Comparison of ENCODE assay signal across 12 cellular contexts in genomic region chr3:66153471-66153870, GRCh38.
DNase-seq lines count a peak whose midpoint lies in the region; ATAC-seq and TF ChIP-seq lines count a peak whose summit lies in the region.
"Had no signal": no experiment of that assay in that cellular context is flagged by ENCODE, and none has a peak within 500 bp of the region (broad histone marks: within the 10 kb centered on the region; RNA-seq: fewer than 3 reads in every experiment).

No MANE protein-coding gene starts in this region.

- H3K9me3 ChIP-seq in BE2C (no peaks in the 10 kb centered on the region), right cardiac atrium (ENCODE audit: control insufficient read depth, low read length) (no peaks in the 10 kb centered on the region)

- peak overlapping the region; percentile 54 for H3K4me3 ChIP-seq in BE2C (ENCODE audit: low read depth, low read length)
- H3K4me3 ChIP-seq in right cardiac atrium (ENCODE audit: low read length): peak overlapping the region; percentile 59

- peak overlapping the region; percentile 85 for H3K27ac ChIP-seq in right cardiac atrium (ENCODE audit: low read length)
- H3K27ac ChIP-seq: C4-2B had no signal

- TF ChIP-seq CTCF in BE2C (IDR thresholded peaks at IDR 0.05; ENCODE audit: low read depth, low read length): no peak

- DNase-seq in BE2C (no peak), astrocyte of the hippocampus (ENCODE audit: low read depth, low spot score) (peak; percentile 16), right cardiac atrium (no peak), sciatic nerve (ENCODE audit: low spot score) (no peak), cortex of kidney (lab: John Stamatoyannopoulos, UW) (no peak), DMS 273 (lab: John Stamatoyannopoulos, UW; ENCODE audit: unreplicated experiment) (no peak)
- DNase-seq: natural killer cell, NCI-H1105 treated with DMSO at 0.1 percent for 48 hours, T1000 had no signal

- H3K4me1 ChIP-seq in BE2C (no peaks in the 10 kb centered on the region), right cardiac atrium (ENCODE audit: control insufficient read depth, insufficient read depth, low read length) (no peaks in the 10 kb centered on the region)

- H3K27me3 ChIP-seq in BE2C: no peaks in the 10 kb centered on the region
- H3K27me3 ChIP-seq in right cardiac atrium (ENCODE audit: control insufficient read depth, insufficient read depth): no peaks in the 10 kb centered on the region

- 49% methylated on average over 9 of the region's 9 CpGs for WGBS in right cardiac atrium

- intact Hi-C loops in right cardiac atrium (cut with DNase I): no loop called here
- intact Hi-C loops in sciatic nerve (cut with DNase I): no loop called here

- no peaks in the 10 kb centered on the region for H3K36me3 ChIP-seq in BE2C

- ATAC-seq in right cardiac atrium: peak; percentile 38 to 49
- peak; percentile 61 for ATAC-seq in sciatic nerve
- no peak for ATAC-seq in activated CD4-positive, CD25-positive, alpha-beta regulatory T cell treated with anti-CD3 and anti-CD28 coated beads, Interleukin-2, amount 50 U/mL, for 24 hours
- no peak for ATAC-seq in GM18909 (IDR thresholded peaks at IDR 0.05; ENCODE audit: poor library complexity, unreplicated experiment)
- ATAC-seq: natural killer cell had no signal

Comparison
In these comparisons a context has a peak if more than half of its experiments do, and no peak if none do; other contexts are left out.
1. ATAC-seq: peak in right cardiac atrium (2 of 2) and sciatic nerve (single experiment); none in activated CD4-positive, CD25-positive, alpha-beta regulatory T cell treated with anti-CD3 and anti-CD28 coated beads, Interleukin-2, amount 50 U/mL, for 24 hours (0 of 2) and GM18909 (single experiment).